8 cellular contexts compared by ENCODE assay signal in genomic region chr6:72622094-72622540, GRCh38. TPM values are rescaled to one million over a fixed set of nuclear protein-coding genes. Genes with fewer than 3 reads are reported as not detected.
DNase-seq lines count a peak whose midpoint lies in the region; ATAC-seq and TF ChIP-seq lines count a peak whose summit lies in the region.

No MANE protein-coding gene starts in this region.

- H3K4me1 ChIP-seq in Peyer's patch (peaks cover 0 to 34% (median 5%) of the 10 kb centered on the region in 4 donors), heart right ventricle (peaks cover 0 to 40% (median 34%) of the 10 kb centered on the region in 9 donors)

- intact Hi-C loops in heart right ventricle (cut with DNase I), result loop anchor here in 2 of 10 donors (5.0 to 10.0 kb wide), 2 partner anchors 493 to 505 kb away; no protein-coding TSS in a partner anchor

- no peaks in the 10 kb centered on the region for H3K36me3 ChIP-seq in Peyer's patch
- H3K36me3 ChIP-seq in heart right ventricle, result no peaks in the 10 kb centered on the region

- peak; percentile 46 for TF ChIP-seq POLR2A in GM19099 (IDR thresholded peaks at IDR 0.05; ENCODE audit: extremely low read depth, insufficient read length, low read depth)
- no peak for TF ChIP-seq POLR2A in Peyer's patch (IDR thresholded peaks at IDR 0.05)

- H3K9me3 ChIP-seq in Peyer's patch (no peaks in the 10 kb centered on the region), heart right ventricle (no peaks in the 10 kb centered on the region)

- peaks cover 0 to 9% of the 10 kb centered on the region in 2 donors for H3K27me3 ChIP-seq in Peyer's patch
- H3K27me3 ChIP-seq in heart right ventricle, result peaks cover 4 to 74% (median 60%) of the 10 kb centered on the region in 7 donors

- ATAC-seq in HG03460 (IDR thresholded peaks at IDR 0.05; ENCODE audit: unreplicated experiment) (peak; percentile 25), heart right ventricle (peak in 2 of 8 donors; percentile 27 to 43)

- H3K27ac ChIP-seq in Peyer's patch (peak overlapping the region in 2 of 4 donors; percentile 40 to 82), heart right ventricle (peak overlapping the region in 1 of 10 donors; percentile 23)

- DNase-seq in Ammon's horn (ENCODE audit: low spot score) (peak; percentile 36), Peyer's patch (peak in 2 of 3 donors; percentile 60 to 70), heart right ventricle (peak in 1 of 2 donors; percentile 17), retina (peak; percentile 80), inferior parietal cortex (ENCODE audit: extremely low spot score) (no peak)
- DNase-seq in activated naive CD4-positive, alpha-beta T cell treated with Interleukin-2 at 50 U/mL for 16 hours, result peak; percentile 63

- TF ChIP-seq CTCF in Peyer's patch (IDR thresholded peaks at IDR 0.05), result peak in 4 of 6 experiments; percentile 3 to 23 (median 14)
- peak in 1 of 9 donors; percentile 10 for TF ChIP-seq CTCF in heart right ventricle (IDR thresholded peaks at IDR 0.05)

- peak overlapping the region; percentile 46 to 64 (median 53) for H3K4me3 ChIP-seq in Peyer's patch
- H3K4me3 ChIP-seq in heart right ventricle, result peak overlapping the region in 9 of 10 donors; percentile 34 to 60 (median 48)

- 0 to 1% methylated on average over 41 to 52 of the region's 54 CpGs for WGBS in heart right ventricle, 2 donors

RNA-seq across cellular contexts. Expression of gene KCNQ5, which starts 0.3 kb away (rescaled TPM):
- total RNA-seq in Peyer's patch (1 to 10 TPM in 1 of 4 donors, under 1 TPM in 2, not detected in 1; 0.27 to 5.0 (median 0.38) TPM), heart right ventricle (under 1 TPM in 2 of 10 donors, not detected in 8; 0.12 to 0.15 TPM)
- polyA plus RNA-seq in heart right ventricle, result under 1 TPM in 1 of 2 donors, not detected in 1; under 0.01 TPM
